ENCODE assay signal across 17 cellular contexts in the genomic region with DNA sequence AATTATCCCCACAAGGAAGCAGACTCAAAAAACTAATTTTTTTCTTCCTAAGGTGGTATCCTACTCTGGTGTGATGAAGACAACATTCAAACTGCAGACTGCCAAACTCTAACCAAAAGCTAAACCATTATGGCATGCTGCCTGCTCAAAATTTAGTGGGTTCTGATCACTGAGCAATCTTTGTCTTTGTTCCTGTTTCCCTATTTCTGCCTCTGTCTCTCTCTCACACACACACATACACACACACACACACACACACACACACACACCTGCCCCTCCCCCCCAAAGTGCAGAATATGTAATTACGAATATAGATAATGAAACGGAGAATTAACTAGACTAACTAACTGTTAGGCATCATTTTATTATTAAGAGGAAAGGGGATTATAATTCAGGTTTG.
"Had no signal": no experiment of that assay in that cellular context is flagged by ENCODE, and none has a peak within 500 bp of the region (broad histone marks: within the 10 kb centered on the region; RNA-seq: fewer than 3 reads in every experiment).

No MANE protein-coding gene starts in this region.

- H3K27ac ChIP-seq: lower lobe of right lung, neural progenitor cell, ovary, thoracic aorta, vagina, VCaP had no signal

- H3K36me3 ChIP-seq: lower lobe of right lung, neural progenitor cell, ovary, thoracic aorta, vagina had no signal

- H3K9me3 ChIP-seq: lower lobe of right lung, ovary, thoracic aorta, vagina had no signal

- H3K4me3 ChIP-seq: lower lobe of right lung, neural progenitor cell, ovary, thoracic aorta, vagina had no signal

- H3K4me1 ChIP-seq: lower lobe of right lung, neural progenitor cell, vagina had no signal

- DNase-seq: activated CD8-positive, alpha-beta memory T cell treated with anti-CD3 and anti-CD28 coated beads, Interleukin-2, amount 50 U/mL, for 4 hours; activated CD8-positive, alpha-beta T cell treated with anti-CD3 and anti-CD28 coated beads for 36 hours; activated gamma-delta T cell treated with Interleukin-2 at 50 U/mL for 16 hours; activated naive CD8-positive, alpha-beta T cell treated with anti-CD3 and anti-CD28 coated beads for 36 hours; activated T-cell treated with anti-CD3 and anti-CD28 coated beads, Interleukin-2, amount 50 U/mL, for 72 hours; anterior cingulate cortex; endodermal cell; hypothalamus; lower lobe of right lung; ovary; stimulated activated CD4-positive, alpha-beta T cell treated with anti-CD3 and anti-CD28 coated beads, Interleukin-12 subunit alpha, Interleukin-12 subunit beta, amount 100 ng/mL, for 4 hours; stimulated activated CD4-positive, alpha-beta T cell treated with anti-CD3 and anti-CD28 coated beads, Interleukin-2, amount 100 ng/mL, for 48 hours; stimulated activated CD8-positive, alpha-beta memory T cell treated with anti-CD3 and anti-CD28 coated beads, Interleukin-4, amount 100 ng/mL, for 48 hours had no signal

- H3K27me3 ChIP-seq: neural progenitor cell, ovary, vagina had no signal

- ATAC-seq: activated CD8-positive, alpha-beta T cell treated with anti-CD3 and anti-CD28 coated beads for 36 hours; activated T-cell treated with anti-CD3 and anti-CD28 coated beads, Interleukin-2, amount 50 U/mL, for 72 hours; lower lobe of right lung had no signal
